In genomic region chr7:418636-419280, GRCh38 we compare ENCODE assay signal across 23 cellular contexts.
DNase-seq lines count a peak whose midpoint lies in the region; ATAC-seq, FAIRE-seq and TF ChIP-seq lines count a peak whose summit lies in the region.
"Had no signal": no experiment of that assay in that cellular context is flagged by ENCODE, and none has a peak within 500 bp of the region (broad histone marks: within the 10 kb centered on the region; RNA-seq: fewer than 3 reads in every experiment).

No MANE protein-coding gene starts in this region.

- WGBS in sigmoid colon, 2 donors, result 82 to 86% methylated on average over 11 of the region's 11 CpGs

- DNase-seq in GM12892 (ENCODE audit: insufficient read length), result peak; percentile 12
- peak; percentile 30 for DNase-seq in RWPE2 (ENCODE audit: low spot score)
- DNase-seq in kidney, result peak; percentile 49
- DNase-seq in sigmoid colon, result peak; percentile 61
- no peak for DNase-seq in stimulated activated CD4-positive, alpha-beta T cell treated with anti-CD3 and anti-CD28 coated beads, Interleukin-4, amount 100 ng/mL, for 24 hours
- DNase-seq: activated CD4-positive, alpha-beta T cell treated with anti-CD3 and anti-CD28 coated beads, Interleukin-2, amount 50 U/mL, for 1 hour; CD4-positive, alpha-beta memory T cell; effector CD8-positive, alpha-beta T cell; EL; erythroblast; foreskin keratinocyte; Kasumi-1; NCI-H1694 treated with DMSO at 0.1 percent for 48 hours; stimulated activated CD4-positive, alpha-beta T cell treated with anti-CD3 and anti-CD28 coated beads, Interleukin-2, amount 100 ng/mL, for 48 hours; stimulated activated naive CD4-positive, alpha-beta T cell had no signal

- intact Hi-C loops in kidney (cut with DNase I) (no loop called here), sigmoid colon (cut with DNase I) (no loop called here)

- H3K4me3 ChIP-seq in RWPE2 (ENCODE audit: severe bottlenecking) (no peak overlapping the region), kidney (ENCODE audit: low read length in 2 of 2) (no peak overlapping the region), sigmoid colon (no peak overlapping the region)
- H3K4me3 ChIP-seq: lung, thoracic aorta had no signal

- TF ChIP-seq POLR2A in GM12892 (IDR thresholded peaks at IDR 0.05; ENCODE audit: low read depth, low read length) (no peak), sigmoid colon (IDR thresholded peaks at IDR 0.05) (no peak)

- FAIRE-seq in GM12892 (lab: Jason Lieb, UNC) (no peak), kidney (lab: Jason Lieb, UNC) (no peak)
- FAIRE-seq: colon, HepG2, keratinocyte had no signal

- ATAC-seq in RWPE2 (ENCODE audit: low read depth), result no peak
- no peak for ATAC-seq in activated CD4-positive, CD25-positive, alpha-beta regulatory T cell treated with anti-CD3 and anti-CD28 coated beads, Interleukin-2, amount 50 U/mL, for 24 hours
- ATAC-seq in GM18520 (IDR thresholded peaks at IDR 0.05; ENCODE audit: unreplicated experiment), result no peak
- ATAC-seq: foreskin keratinocyte, HepG2 had no signal

- H3K27ac ChIP-seq in RWPE2 (ENCODE audit: poor library complexity, severe bottlenecking), result no peak overlapping the region
- no peak overlapping the region for H3K27ac ChIP-seq in kidney (ENCODE audit: low read depth in 2 of 2, low read length in 2 of 2)
- no peak overlapping the region for H3K27ac ChIP-seq in sigmoid colon
- H3K27ac ChIP-seq: foreskin keratinocyte, VCaP had no signal

- no peak for TF ChIP-seq EP300 in sigmoid colon (IDR thresholded peaks at IDR 0.05)

- H3K36me3 ChIP-seq in RWPE2 (ENCODE audit: low read depth) (no peaks in the 10 kb centered on the region), kidney (ENCODE audit: control insufficient read depth in 1 of 2, insufficient read depth in 2 of 2, low read length in 2 of 2) (no peaks in the 10 kb centered on the region), sigmoid colon (no peaks in the 10 kb centered on the region)
- H3K36me3 ChIP-seq: thoracic aorta had no signal

- no peaks in the 10 kb centered on the region for H3K4me1 ChIP-seq in RWPE2 (ENCODE audit: insufficient read depth, poor library complexity, severe bottlenecking)
- no peaks in the 10 kb centered on the region for H3K4me1 ChIP-seq in kidney (ENCODE audit: control insufficient read depth in 1 of 2, insufficient read depth in 1 of 2, low read depth in 1 of 2, low read length in 2 of 2)
- no peaks in the 10 kb centered on the region for H3K4me1 ChIP-seq in sigmoid colon
- H3K4me1 ChIP-seq: foreskin keratinocyte had no signal

- H3K27me3 ChIP-seq in RWPE2 (ENCODE audit: insufficient read depth, poor library complexity, severe bottlenecking), result no peaks in the 10 kb centered on the region
- H3K27me3 ChIP-seq in sigmoid colon, result no peaks in the 10 kb centered on the region
- H3K27me3 ChIP-seq: foreskin keratinocyte had no signal

- no peak overlapping the region for H3K9ac ChIP-seq in kidney (ENCODE audit: low read length in 2 of 2)

- H3K9me3 ChIP-seq in RWPE2 (ENCODE audit: severe bottlenecking) (peaks cover 2% of the 10 kb centered on the region), kidney (ENCODE audit: control insufficient read depth in 1 of 2, low read length in 2 of 2) (peaks cover 3 to 12% of the 10 kb centered on the region in 2 donors), sigmoid colon (peaks cover 4 to 12% (median 6%) of the 10 kb centered on the region in 4 donors)

- TF ChIP-seq CTCF in RWPE2 (IDR thresholded peaks at IDR 0.05; ENCODE audit: poor library complexity, severe bottlenecking), result no peak
- TF ChIP-seq CTCF in kidney (IDR thresholded peaks at IDR 0.05; ENCODE audit: borderline replicate concordance, extremely low read depth, insufficient read depth), result no peak
- TF ChIP-seq CTCF in sigmoid colon (IDR thresholded peaks at IDR 0.05), result no peak
